ENCODE assay signal across 18 cellular contexts in the genomic region with DNA sequence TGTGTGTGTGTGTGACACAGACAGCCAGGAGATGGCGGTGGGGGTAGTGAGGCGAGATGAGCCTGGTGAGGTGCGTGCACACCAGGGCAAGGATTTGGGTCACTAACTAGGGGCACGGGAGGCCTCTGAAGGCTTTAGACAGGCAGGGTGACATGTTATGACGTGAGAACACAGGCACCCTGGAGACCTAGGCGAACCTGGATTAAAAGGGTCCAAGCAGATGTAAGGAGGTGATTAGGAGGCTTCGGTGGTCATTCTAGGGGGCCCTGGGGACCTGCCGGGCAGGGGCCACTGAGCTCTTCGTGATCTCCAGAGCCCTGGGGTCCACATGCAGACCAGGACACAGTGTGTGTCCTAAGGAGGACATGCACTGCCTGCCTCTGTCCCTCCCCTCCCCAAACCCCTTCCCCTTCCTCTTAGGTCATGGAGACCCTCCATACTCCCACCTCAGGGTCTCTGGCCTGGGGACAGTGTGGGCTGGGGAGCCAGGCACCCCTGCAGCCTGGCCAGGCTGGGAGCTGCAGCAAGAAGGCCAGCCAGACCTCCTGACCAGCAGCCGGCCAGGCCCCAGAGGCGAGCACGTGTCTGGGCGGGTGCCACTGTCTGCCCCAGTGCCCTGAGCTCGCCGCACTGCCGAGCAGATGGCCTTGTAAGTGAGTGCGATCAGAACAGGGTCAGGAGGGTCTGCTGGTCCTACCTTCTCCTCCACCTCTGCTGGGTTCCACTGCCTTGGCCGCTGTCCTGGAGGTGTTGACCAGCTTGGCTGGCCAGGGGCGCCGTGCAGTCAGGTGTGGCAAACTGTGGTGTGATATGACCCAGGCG. TPM values are rescaled to one million over a fixed set of nuclear protein-coding genes. Genes with fewer than 3 reads are reported as not detected.
DNase-seq lines count a peak whose midpoint lies in the region; ATAC-seq and TF ChIP-seq lines count a peak whose summit lies in the region.
"Had no signal": no experiment of that assay in that cellular context is flagged by ENCODE, and none has a peak within 500 bp of the region (broad histone marks: within the 10 kb centered on the region; RNA-seq: fewer than 3 reads in every experiment).

No MANE protein-coding gene starts in this region.

- no peak overlapping the region for H3K23ac ChIP-seq in neuronal stem cell (ENCODE audit: low read depth, low read length, poor library complexity)

- H2BK12ac ChIP-seq in neuronal stem cell (ENCODE audit: low read length): peak overlapping the region; percentile 1

- H3K4me3 ChIP-seq in right cardiac atrium (ENCODE audit: low read length) (no peak overlapping the region), neuronal stem cell (ENCODE audit: low read length in 2 of 2) (peak overlapping the region in 1 of 2 donors; percentile 42), upper lobe of right lung (no peak overlapping the region)

- H3K4ac ChIP-seq in neuronal stem cell (ENCODE audit: low read length): no peak overlapping the region

- H3K36me3 ChIP-seq in neuronal stem cell (replicated peaks in 1 of 2; ENCODE audit: control insufficient read depth in 2 of 2, insufficient read depth in 2 of 2, low read length in 2 of 2): no peaks in the 10 kb centered on the region
- no peaks in the 10 kb centered on the region for H3K36me3 ChIP-seq in upper lobe of right lung

- H3K9me3 ChIP-seq in right cardiac atrium (ENCODE audit: control insufficient read depth, low read length) (peaks cover 3% of the 10 kb centered on the region), neuronal stem cell (replicated peaks in 1 of 2; ENCODE audit: control insufficient read depth in 2 of 2, insufficient read depth in 1 of 2, low read depth in 1 of 2, low read length in 2 of 2) (peaks cover 2 to 3% of the 10 kb centered on the region in 2 donors), upper lobe of right lung (no peaks in the 10 kb centered on the region)

- ATAC-seq in right cardiac atrium: no peak
- ATAC-seq in upper lobe of right lung: peak; percentile 33
- ATAC-seq in HG03521 (IDR thresholded peaks at IDR 0.05; ENCODE audit: unreplicated experiment): no peak
- no peak for ATAC-seq in GM19467 (IDR thresholded peaks at IDR 0.05; ENCODE audit: unreplicated experiment)
- ATAC-seq in left colon: no peak
- ATAC-seq: Panc1 had no signal

- no peak overlapping the region for H3K9ac ChIP-seq in neuronal stem cell (ENCODE audit: low read depth, low read length, poor library complexity)

- H4K91ac ChIP-seq in neuronal stem cell (ENCODE audit: low read depth, low read length, poor library complexity): no peak overlapping the region

- H3K4me2 ChIP-seq in neuronal stem cell (ENCODE audit: insufficient read depth, low read length, poor library complexity, severe bottlenecking): no peak overlapping the region

- H3K79me1 ChIP-seq in neuronal stem cell (ENCODE audit: low read depth, low read length): no peaks in the 10 kb centered on the region

- H2BK120ac ChIP-seq in neuronal stem cell (ENCODE audit: low read depth, low read length): no peak overlapping the region

- no peak overlapping the region for H3K14ac ChIP-seq in neuronal stem cell (ENCODE audit: low read length)

- no peak overlapping the region for H2BK15ac ChIP-seq in neuronal stem cell (ENCODE audit: low read length)

- WGBS in right cardiac atrium: 73% methylated on average over 21 of the region's 21 CpGs
- no CpG with 5 or more reads among the region's 21 CpGs for WGBS in neuronal stem cell (ENCODE audit: extremely low coverage in 2 of 2, insufficient read length in 2 of 2, insufficient replicate concordance in 1 of 2), 2 donors

- no peaks in the 10 kb centered on the region for H3K4me1 ChIP-seq in right cardiac atrium (ENCODE audit: control insufficient read depth, insufficient read depth, low read length)
- H3K4me1 ChIP-seq in neuronal stem cell (ENCODE audit: control insufficient read depth in 2 of 2, insufficient read depth in 1 of 2, low read depth in 1 of 2, low read length in 2 of 2): no peaks in the 10 kb centered on the region
- H3K4me1 ChIP-seq in upper lobe of right lung: no peaks in the 10 kb centered on the region

- no peak overlapping the region for H2BK5ac ChIP-seq in neuronal stem cell (ENCODE audit: low read length)

- no peaks in the 10 kb centered on the region for H3K27me3 ChIP-seq in right cardiac atrium (ENCODE audit: control insufficient read depth, insufficient read depth)
- H3K27me3 ChIP-seq in neuronal stem cell (ENCODE audit: control insufficient read depth in 3 of 3, insufficient read depth in 3 of 3, low read depth in 1 of 3, low read length in 3 of 3): peaks cover 0 to 26% (median 0%) of the 10 kb centered on the region in 3 experiments
- peaks cover 19% of the 10 kb centered on the region for H3K27me3 ChIP-seq in upper lobe of right lung

- H3K27ac ChIP-seq in right cardiac atrium (ENCODE audit: low read length) (no peak overlapping the region), neuronal stem cell (replicated peaks; ENCODE audit: low read length) (no peak overlapping the region), upper lobe of right lung (no peak overlapping the region)
- H3K27ac ChIP-seq: 22Rv1 had no signal

- H2AFZ ChIP-seq in neuronal stem cell (ENCODE audit: low read length): no peak overlapping the region

- TF ChIP-seq CTCF in upper lobe of right lung (IDR thresholded peaks at IDR 0.05): no peak

- no peak overlapping the region for H4K8ac ChIP-seq in neuronal stem cell (ENCODE audit: low read depth, low read length)

- peak overlapping the region; percentile 71 for H3K18ac ChIP-seq in neuronal stem cell (ENCODE audit: low read length)

- intact Hi-C loops in cardiac septum (cut with DNase I) (no loop called here), right cardiac atrium (cut with DNase I) (no loop called here), upper lobe of right lung (cut with DNase I) (no loop called here), left colon (cut with DNase I, micrococcal nuclease) (no loop called here)

- DNase-seq in cardiac septum (ENCODE audit: low spot score): peak; percentile 38
- DNase-seq in right cardiac atrium: no peak
- DNase-seq in dedifferentiated amniotic fluid mesenchymal stem cell (ENCODE audit: extremely low spot score): peak; percentile 5
- DNase-seq in neuronal stem cell (ENCODE audit: low spot score): no peak
- DNase-seq in upper lobe of right lung: peak; percentile 51
- no peak for DNase-seq in left colon
- DNase-seq: COR-L47, HCEC 1CT, NCI-H1092 treated with DMSO at 0.1 percent for 48 hours, NCI-H1694 treated with DMSO at 0.1 percent for 48 hours, NCI-H446, NCI-H748 treated with DMSO at 0.1 percent for 48 hours, SHP77 treated with DMSO at 0.1 percent for 48 hours had no signal

- no peak overlapping the region for H2AK5ac ChIP-seq in neuronal stem cell (ENCODE audit: low read depth, low read length)

RNA-seq across cellular contexts. Expression of a gene that starts 32.1 kb away (rescaled TPM):
- total RNA-seq in cardiac septum: 24.7 TPM
- 10 to 100 TPM; 24.1 to 37.6 (median 32.3) TPM for total RNA-seq in right cardiac atrium
- 32.5 TPM for polyA plus RNA-seq in right cardiac atrium
- polyA plus RNA-seq in neuronal stem cell (2013, experiment 1 of 2): 57.3 TPM
- polyA plus RNA-seq in neuronal stem cell (2013, experiment 2 of 2): 56.3 TPM
- 21.5 TPM for total RNA-seq in upper lobe of right lung
- 10 to 100 TPM; 26.5 to 30.1 TPM for total RNA-seq in left colon

RNA-seq across cellular contexts. Expression of a gene that starts 40.2 kb away (rescaled TPM):
- total RNA-seq in cardiac septum (not detected), right cardiac atrium (not detected), upper lobe of right lung (not detected), left colon (not detected)
- polyA plus RNA-seq in right cardiac atrium: not detected
- not detected for polyA plus RNA-seq in neuronal stem cell (2013, experiment 1 of 2)
- not detected for polyA plus RNA-seq in neuronal stem cell (2013, experiment 2 of 2)
- polyA plus RNA-seq: CD14-positive monocyte had no signal

Comparison
In these comparisons a context has a peak if more than half of its experiments do, and no peak if none do; other contexts are left out.
1. DNase-seq: peak in cardiac septum (single experiment), dedifferentiated amniotic fluid mesenchymal stem cell (single experiment) and upper lobe of right lung (single experiment); none in right cardiac atrium (0 of 3), neuronal stem cell (single experiment) and left colon (0 of 2).